Comparison of ENCODE assay signal across 13 cellular contexts in the genomic region with DNA sequence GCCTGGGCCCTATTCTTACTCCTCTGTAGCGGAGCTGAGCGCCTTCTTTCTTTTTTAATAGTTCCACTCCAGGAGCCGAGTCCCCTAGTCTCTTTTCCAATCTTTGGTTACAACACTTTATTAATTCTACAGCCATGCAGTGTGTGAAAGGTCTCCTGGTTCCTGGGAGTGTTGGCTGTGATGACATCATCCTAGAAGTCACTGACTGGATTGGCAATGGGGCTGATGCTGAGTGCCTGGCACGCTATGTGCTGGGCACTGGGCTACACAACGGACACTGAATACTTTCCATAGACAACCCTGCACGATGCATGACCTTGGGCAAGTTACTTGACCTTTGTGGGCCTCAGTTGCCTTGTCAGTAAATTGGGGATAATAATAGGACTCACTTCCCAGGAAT. TPM values are rescaled to one million over a fixed set of nuclear protein-coding genes. Genes with fewer than 3 reads are reported as not detected.
DNase-seq lines count a peak whose midpoint lies in the region; FAIRE-seq lines count a peak whose summit lies in the region.
"Had no signal": no experiment of that assay in that cellular context is flagged by ENCODE, and none has a peak within 500 bp of the region (broad histone marks: within the 10 kb centered on the region; RNA-seq: fewer than 3 reads in every experiment).

No MANE protein-coding gene starts in this region.

- no peak for FAIRE-seq in RCC 7860 (lab: Jason Lieb, UNC)

- DNase-seq in EL, result peak; percentile 59
- peak; percentile 42 for DNase-seq in RCC 7860 (ENCODE audit: low spot score)
- peak; percentile 47 for DNase-seq in fibroblast of gingiva (ENCODE audit: low read depth)
- DNase-seq in renal cortical epithelial cell (ENCODE audit: low read depth), result peak; percentile 80
- no peak for DNase-seq in GM19240 (ENCODE audit: insufficient read length, low spot score)
- no peak for DNase-seq in stimulated activated CD4-positive, alpha-beta T cell treated with anti-CD3 and anti-CD28 coated beads, Interleukin-1b, Interleukin-23, amount 100 ng/mL, for 48 hours
- no peak for DNase-seq in central memory CD4-positive, alpha-beta T cell
- DNase-seq in NCI-H82 (lab: John Stamatoyannopoulos, UW), result no peak
- DNase-seq: activated CD8-positive, alpha-beta memory T cell treated with anti-CD3 and anti-CD28 coated beads for 24 hours; activated effector memory CD4-positive, alpha-beta T cell treated with Interleukin-2 at 50 U/mL for 16 hours; left lung; psoas muscle; thyroid gland had no signal

RNA-seq across cellular contexts. Expression of a gene that starts 50.7 kb away (rescaled TPM):
- total RNA-seq in renal cortical epithelial cell, result 21.1 and 46.5 TPM in 2 replicates

Comparison
In these comparisons a context has a peak if more than half of its experiments do, and no peak if none do; other contexts are left out.
1. DNase-seq: peak in EL (single experiment), RCC 7860 (single experiment), fibroblast of gingiva (single experiment) and renal cortical epithelial cell (single experiment); none in GM19240 (single experiment), stimulated activated CD4-positive, alpha-beta T cell treated with anti-CD3 and anti-CD28 coated beads, Interleukin-1b, Interleukin-23, amount 100 ng/mL, for 48 hours (single experiment), central memory CD4-positive, alpha-beta T cell (single experiment) and NCI-H82 (single experiment).